ENCODE assay signal across 1 cellular context in the genomic region with DNA sequence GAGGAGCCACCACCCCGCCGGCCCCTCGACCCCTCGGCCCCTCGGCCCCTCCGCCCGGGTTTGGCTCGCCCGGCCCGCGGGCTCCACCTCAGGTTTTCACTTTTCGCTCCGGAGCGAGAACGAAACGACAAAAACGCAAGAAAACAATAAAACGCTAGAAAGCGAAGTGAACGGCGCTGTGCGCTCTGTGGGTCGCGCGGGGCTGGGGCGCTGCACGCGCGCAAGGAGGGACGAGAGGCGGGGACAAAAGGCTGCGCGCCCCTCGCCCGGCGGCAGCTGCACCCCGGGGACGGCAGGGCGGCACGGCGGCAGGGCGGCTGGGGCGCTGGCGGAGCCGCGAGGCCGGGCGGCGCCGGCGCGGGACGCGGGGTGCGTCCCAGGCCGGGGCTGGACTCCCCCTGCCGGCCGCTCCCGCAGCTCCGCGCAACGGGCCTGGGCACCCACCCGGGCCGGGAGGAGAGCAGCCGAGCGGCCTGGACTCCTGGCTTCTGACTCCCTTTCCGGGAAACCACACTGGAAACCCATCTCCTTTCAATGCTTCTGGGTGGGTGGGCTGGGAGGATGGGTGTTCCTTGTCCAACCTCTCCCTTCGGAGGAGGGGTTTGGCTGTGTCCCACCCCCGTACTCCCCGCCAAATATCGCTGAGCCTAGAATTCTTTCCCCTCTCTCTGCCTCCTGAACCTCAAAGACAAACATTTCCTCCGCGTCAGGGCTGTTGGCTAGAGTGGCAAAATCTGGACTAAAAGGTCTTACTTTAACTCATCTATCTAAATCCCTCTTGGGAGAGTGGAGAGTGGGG.
A peak's percentile ranks its signal among the peaks of the same experiment; 100 is the strongest.
TF ChIP-seq lines count a peak whose summit lies in the region.

No MANE protein-coding gene starts in this region.

TF ChIP-seq in HEK293, 187 proteins besides CTCF, POLR2A, EP300 and RAD21 (continued from another document and continues in another):
- TF ChIP-seq, protein P1, sequence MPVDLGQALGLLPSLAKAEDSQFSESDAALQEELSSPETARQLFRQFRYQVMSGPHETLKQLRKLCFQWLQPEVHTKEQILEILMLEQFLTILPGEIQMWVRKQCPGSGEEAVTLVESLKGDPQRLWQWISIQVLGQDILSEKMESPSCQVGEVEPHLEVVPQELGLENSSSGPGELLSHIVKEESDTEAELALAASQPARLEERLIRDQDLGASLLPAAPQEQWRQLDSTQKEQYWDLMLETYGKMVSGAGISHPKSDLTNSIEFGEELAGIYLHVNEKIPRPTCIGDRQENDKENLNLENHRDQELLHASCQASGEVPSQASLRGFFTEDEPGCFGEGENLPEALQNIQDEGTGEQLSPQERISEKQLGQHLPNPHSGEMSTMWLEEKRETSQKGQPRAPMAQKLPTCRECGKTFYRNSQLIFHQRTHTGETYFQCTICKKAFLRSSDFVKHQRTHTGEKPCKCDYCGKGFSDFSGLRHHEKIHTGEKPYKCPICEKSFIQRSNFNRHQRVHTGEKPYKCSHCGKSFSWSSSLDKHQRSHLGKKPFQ (tag by site-specific recombination; IDR thresholded peaks at IDR 0.05) = no peak
- no peak for TF ChIP-seq EGR2 (tag by site-specific recombination; IDR thresholded peaks at IDR 0.05; ENCODE audit: low read depth)
- no peak for TF ChIP-seq ZNF433 (tag by site-specific recombination; IDR thresholded peaks at IDR 0.05; ENCODE audit: low read depth)
- no peak for TF ChIP-seq ELK4 (IDR thresholded peaks at IDR 0.05; ENCODE audit: borderline replicate concordance, low read depth, low read length)
- TF ChIP-seq, protein P2, sequence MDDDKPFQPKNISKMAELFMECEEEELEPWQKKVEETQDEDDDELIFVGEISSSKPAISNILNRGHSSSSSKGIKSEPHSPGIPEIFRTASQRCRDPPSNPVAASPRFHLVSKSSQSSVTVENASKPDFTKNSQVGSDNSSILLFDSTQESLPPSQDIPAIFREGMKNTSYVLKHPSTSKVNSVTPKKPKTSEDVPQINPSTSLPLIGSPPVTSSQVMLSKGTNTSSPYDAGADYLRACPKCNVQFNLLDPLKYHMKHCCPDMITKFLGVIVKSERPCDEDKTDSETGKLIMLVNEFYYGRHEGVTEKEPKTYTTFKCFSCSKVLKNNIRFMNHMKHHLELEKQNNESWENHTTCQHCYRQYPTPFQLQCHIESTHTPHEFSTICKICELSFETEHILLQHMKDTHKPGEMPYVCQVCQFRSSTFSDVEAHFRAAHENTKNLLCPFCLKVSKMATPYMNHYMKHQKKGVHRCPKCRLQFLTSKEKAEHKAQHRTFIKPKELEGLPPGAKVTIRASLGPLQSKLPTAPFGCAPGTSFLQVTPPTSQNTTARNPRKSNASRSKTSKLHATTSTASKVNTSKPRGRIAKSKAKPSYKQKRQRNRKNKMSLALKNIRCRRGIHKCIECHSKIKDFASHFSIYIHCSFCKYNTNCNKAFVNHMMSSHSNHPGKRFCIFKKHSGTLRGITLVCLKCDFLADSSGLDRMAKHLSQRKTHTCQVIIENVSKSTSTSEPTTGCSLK (tag by site-specific recombination; IDR thresholded peaks at IDR 0.05) = no peak
- TF ChIP-seq ZNF621 (tag by site-specific recombination; IDR thresholded peaks at IDR 0.05) = no peak
- TF ChIP-seq BCL11A (tag by site-specific recombination; IDR thresholded peaks at IDR 0.05; ENCODE audit: low read depth) = no peak
- TF ChIP-seq GLIS2 (tag by site-specific recombination; IDR thresholded peaks at IDR 0.05) = no peak
- no peak for TF ChIP-seq ZNF777 (tag by site-specific recombination; IDR thresholded peaks at IDR 0.05; ENCODE audit: borderline replicate concordance)
- TF ChIP-seq, protein P3, sequence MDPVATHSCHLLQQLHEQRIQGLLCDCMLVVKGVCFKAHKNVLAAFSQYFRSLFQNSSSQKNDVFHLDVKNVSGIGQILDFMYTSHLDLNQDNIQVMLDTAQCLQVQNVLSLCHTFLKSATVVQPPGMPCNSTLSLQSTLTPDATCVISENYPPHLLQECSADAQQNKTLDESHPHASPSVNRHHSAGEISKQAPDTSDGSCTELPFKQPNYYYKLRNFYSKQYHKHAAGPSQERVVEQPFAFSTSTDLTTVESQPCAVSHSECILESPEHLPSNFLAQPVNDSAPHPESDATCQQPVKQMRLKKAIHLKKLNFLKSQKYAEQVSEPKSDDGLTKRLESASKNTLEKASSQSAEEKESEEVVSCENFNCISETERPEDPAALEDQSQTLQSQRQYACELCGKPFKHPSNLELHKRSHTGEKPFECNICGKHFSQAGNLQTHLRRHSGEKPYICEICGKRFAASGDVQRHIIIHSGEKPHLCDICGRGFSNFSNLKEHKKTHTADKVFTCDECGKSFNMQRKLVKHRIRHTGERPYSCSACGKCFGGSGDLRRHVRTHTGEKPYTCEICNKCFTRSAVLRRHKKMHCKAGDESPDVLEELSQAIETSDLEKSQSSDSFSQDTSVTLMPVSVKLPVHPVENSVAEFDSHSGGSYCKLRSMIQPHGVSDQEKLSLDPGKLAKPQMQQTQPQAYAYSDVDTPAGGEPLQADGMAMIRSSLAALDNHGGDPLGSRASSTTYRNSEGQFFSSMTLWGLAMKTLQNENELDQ (tag by site-specific recombination; IDR thresholded peaks at IDR 0.05; ENCODE audit: low read depth) = no peak
- no peak for TF ChIP-seq ZNF335 (tag by site-specific recombination; conservative IDR thresholded peaks at IDR 0.05)
- TF ChIP-seq ZNF302 (tag by site-specific recombination; IDR thresholded peaks at IDR 0.05; ENCODE audit: low read depth) = no peak
- TF ChIP-seq PRDM2 (tag by site-specific recombination; IDR thresholded peaks at IDR 0.05; ENCODE audit: borderline replicate concordance) = no peak
- TF ChIP-seq PRDM10 (tag by site-specific recombination; IDR thresholded peaks at IDR 0.05) = no peak
- no peak for TF ChIP-seq ZNF391 (tag by site-specific recombination; IDR thresholded peaks at IDR 0.05; ENCODE audit: borderline replicate concordance, low read depth)
- TF ChIP-seq ZNF560 (tag by site-specific recombination; IDR thresholded peaks at IDR 0.05; ENCODE audit: borderline replicate concordance) = no peak
- TF ChIP-seq ZSCAN16 (tag by site-specific recombination; IDR thresholded peaks at IDR 0.05) = no peak
- TF ChIP-seq HOXA7 (CRISPR knock-in tag; IDR thresholded peaks at IDR 0.05; ENCODE audit: borderline replicate concordance) = no peak
- no peak for TF ChIP-seq ZNF366 (tag by site-specific recombination; conservative IDR thresholded peaks at IDR 0.05)
- no peak for TF ChIP-seq MYNN (tag by site-specific recombination; IDR thresholded peaks at IDR 0.05; ENCODE audit: borderline replicate concordance)
- TF ChIP-seq ZNF837 (tag by site-specific recombination; IDR thresholded peaks at IDR 0.05) = no peak
- TF ChIP-seq ZNF768 (tag by site-specific recombination; IDR thresholded peaks at IDR 0.05) = no peak
- TF ChIP-seq ZNF394 (tag by site-specific recombination; IDR thresholded peaks at IDR 0.05; ENCODE audit: borderline replicate concordance) = no peak
- no peak for TF ChIP-seq ZNF747 (tag by site-specific recombination; IDR thresholded peaks at IDR 0.05)
- TF ChIP-seq ZNF169 (tag by site-specific recombination; IDR thresholded peaks at IDR 0.05) = no peak
- no peak for TF ChIP-seq ZFP41 (tag by site-specific recombination; IDR thresholded peaks at IDR 0.05; ENCODE audit: borderline replicate concordance)
- no peak for TF ChIP-seq KLF1 (tag by site-specific recombination; IDR thresholded peaks at IDR 0.05)
- no peak for TF ChIP-seq ZNF174 (tag by site-specific recombination; IDR thresholded peaks at IDR 0.05)
- peak; percentile 82 for TF ChIP-seq ZBTB8A (tag by site-specific recombination; IDR thresholded peaks at IDR 0.05)
- TF ChIP-seq ZBTB1 (tag by site-specific recombination; IDR thresholded peaks at IDR 0.05) = no peak
- TF ChIP-seq MEIS1 (CRISPR knock-in tag; IDR thresholded peaks at IDR 0.05; ENCODE audit: borderline replicate concordance) = no peak
- TF ChIP-seq ZNF292 (tag by site-specific recombination; IDR thresholded peaks at IDR 0.05; ENCODE audit: borderline replicate concordance, low read depth) = no peak
- no peak for TF ChIP-seq ZNF677 (tag by site-specific recombination; IDR thresholded peaks at IDR 0.05)
- TF ChIP-seq, protein P4, sequence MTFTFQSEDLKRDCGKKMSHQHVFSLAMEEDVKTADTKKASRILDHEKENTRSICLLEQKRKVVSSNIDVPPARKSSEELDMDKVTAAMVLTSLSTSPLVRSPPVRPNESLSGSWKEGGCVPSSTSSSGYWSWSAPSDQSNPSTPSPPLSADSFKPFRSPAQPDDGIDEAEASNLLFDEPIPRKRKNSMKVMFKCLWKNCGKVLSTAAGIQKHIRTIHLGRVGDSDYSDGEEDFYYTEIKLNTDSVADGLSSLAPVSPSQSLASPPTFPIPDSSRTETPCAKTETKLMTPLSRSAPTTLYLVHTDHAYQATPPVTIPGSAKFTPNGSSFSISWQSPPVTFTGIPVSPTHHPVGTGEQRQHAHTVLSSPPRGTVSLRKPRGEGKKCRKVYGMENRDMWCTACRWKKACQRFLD (tag by site-specific recombination; IDR thresholded peaks at IDR 0.05) = no peak
- TF ChIP-seq KLF7 (tag by site-specific recombination; IDR thresholded peaks at IDR 0.05; ENCODE audit: borderline replicate concordance) = no peak
- no peak for TF ChIP-seq ZNF670 (tag by site-specific recombination; IDR thresholded peaks at IDR 0.05; ENCODE audit: low read depth)
- TF ChIP-seq ZBTB20 (tag by site-specific recombination; IDR thresholded peaks at IDR 0.05) = peak; percentile 26; the same call in 1 of the 2 replicates
- TF ChIP-seq ZNF311 (tag by site-specific recombination; IDR thresholded peaks at IDR 0.05; ENCODE audit: borderline replicate concordance) = no peak
